Comparison of ENCODE assay signal across 1 cellular context in the genomic region with DNA sequence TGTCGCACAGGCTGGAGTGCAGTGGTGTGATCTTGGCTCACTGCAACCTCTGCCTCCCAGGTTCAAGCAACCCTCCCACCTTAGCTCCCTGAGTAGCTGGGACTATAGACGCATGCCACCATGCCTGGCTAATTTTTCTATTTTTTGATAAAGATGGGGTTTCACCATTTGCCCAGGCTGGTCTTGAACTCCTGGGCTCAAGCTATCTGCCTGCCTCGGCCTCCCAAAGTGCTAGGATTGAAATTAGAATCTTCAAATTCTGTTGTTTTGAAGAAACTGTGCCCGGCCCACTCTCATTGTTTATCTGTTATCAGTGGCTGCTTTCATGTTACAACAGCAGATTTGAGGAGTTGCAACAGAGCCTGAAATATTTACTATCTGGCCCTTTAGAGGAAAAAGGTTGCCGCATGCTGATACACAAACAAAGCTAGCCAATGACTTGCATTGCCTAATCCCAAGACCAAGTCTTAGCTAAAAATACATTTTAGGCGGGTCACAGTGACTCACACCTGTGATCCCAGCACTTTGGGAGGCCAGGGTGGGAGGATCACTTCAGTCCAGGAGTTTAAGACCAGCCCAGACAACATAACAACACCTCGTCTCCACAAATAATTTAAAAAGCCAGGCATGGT.
TF ChIP-seq lines count a peak whose summit lies in the region.

No MANE protein-coding gene starts in this region.

TF ChIP-seq in HepG2, 621 proteins besides CTCF, POLR2A, EP300 and RAD21 (continued from another document and continues in another):
- TF ChIP-seq ZNF770 (CRISPR knock-in tag; IDR thresholded peaks at IDR 0.05) (peak; percentile 98), ELF3 (CRISPR knock-in tag; IDR thresholded peaks at IDR 0.05) (peak; percentile 74), ZNF75D (CRISPR knock-in tag; IDR thresholded peaks at IDR 0.05; ENCODE audit: borderline replicate concordance) (no peak), SIN3B (IDR thresholded peaks at IDR 0.05; ENCODE audit: low read length) (no peak), ZNF20 (CRISPR knock-in tag; IDR thresholded peaks at IDR 0.05) (no peak), RELA (CRISPR knock-in tag; IDR thresholded peaks at IDR 0.05) (no peak), NCOA5 (CRISPR knock-in tag; IDR thresholded peaks at IDR 0.05) (no peak), ZNF816 (CRISPR knock-in tag; IDR thresholded peaks at IDR 0.05; ENCODE audit: borderline replicate concordance) (no peak; the same call in 1 of the 2 replicates), NFKBIZ (CRISPR knock-in tag; IDR thresholded peaks at IDR 0.05) (peak; percentile 91; the same call in 1 of the 2 replicates), ZNF329 (CRISPR knock-in tag; IDR thresholded peaks at IDR 0.05; ENCODE audit: low read depth) (no peak), REXO4 (CRISPR knock-in tag; IDR thresholded peaks at IDR 0.05; ENCODE audit: borderline replicate concordance) (no peak), ZNF543 (CRISPR knock-in tag; IDR thresholded peaks at IDR 0.05) (no peak), SIX4 (CRISPR knock-in tag; IDR thresholded peaks at IDR 0.05) (peak; percentile 70), PHF21A (CRISPR knock-in tag; IDR thresholded peaks at IDR 0.05) (peak; percentile 75; the same call in 1 of the 2 replicates), HDAC2 (CRISPR knock-in tag; IDR thresholded peaks at IDR 0.05) (peak; percentile 87), NR2F6 (IDR thresholded peaks at IDR 0.05) (peak; percentile 80), NR2F6 (CRISPR knock-in tag; IDR thresholded peaks at IDR 0.05) (peak; percentile 84), NFE2L1 (CRISPR knock-in tag; IDR thresholded peaks at IDR 0.05; ENCODE audit: borderline replicate concordance) (no peak), ZNF841 (CRISPR knock-in tag; IDR thresholded peaks at IDR 0.05; ENCODE audit: borderline replicate concordance) (no peak), ZBTB42 (CRISPR knock-in tag; IDR thresholded peaks at IDR 0.05) (no peak), EZH2 (conservative IDR thresholded peaks at IDR 0.05; ENCODE audit: low read depth, low read length) (no peak), ZNF670 (CRISPR knock-in tag; IDR thresholded peaks at IDR 0.05; ENCODE audit: borderline replicate concordance) (peak; percentile 75), TCF7L2 (IDR thresholded peaks at IDR 0.05; ENCODE audit: low read depth, low read length) (peak; percentile 80), TP53 (CRISPR knock-in tag; conservative IDR thresholded peaks at IDR 0.05) (no peak), SALL1 (CRISPR knock-in tag; IDR thresholded peaks at IDR 0.05) (peak; percentile 86), RFXANK (CRISPR knock-in tag; IDR thresholded peaks at IDR 0.05) (peak; percentile 81; the same call in 1 of the 2 replicates), TERF1 (CRISPR knock-in tag; IDR thresholded peaks at IDR 0.05) (no peak), ZNF644 (CRISPR knock-in tag; IDR thresholded peaks at IDR 0.05; ENCODE audit: low read depth) (no peak; the same call in none of the 2 replicates), ZNF431 (CRISPR knock-in tag; IDR thresholded peaks at IDR 0.05; ENCODE audit: borderline replicate concordance, low read depth) (no peak), ZNF44 (CRISPR knock-in tag; IDR thresholded peaks at IDR 0.05) (0 out of 2 replicates have a peak, but pooled peaks have one; percentile 51), TOE1 (CRISPR knock-in tag; IDR thresholded peaks at IDR 0.05) (no peak), ESRRA (CRISPR knock-in tag; IDR thresholded peaks at IDR 0.05; ENCODE audit: low read depth) (no peak), HNRNPUL1 (IDR thresholded peaks at IDR 0.05; ENCODE audit: low read depth, low read length) (no peak), HCFC1 (IDR thresholded peaks at IDR 0.05; ENCODE audit: low read depth, low read length) (no peak), ZIK1 (CRISPR knock-in tag; IDR thresholded peaks at IDR 0.05; ENCODE audit: borderline replicate concordance, low read depth) (no peak), PLRG1 (conservative IDR thresholded peaks at IDR 0.05) (no peak), ZNF562 (CRISPR knock-in tag; IDR thresholded peaks at IDR 0.05; ENCODE audit: borderline replicate concordance) (no peak), ZNF549 (CRISPR knock-in tag; IDR thresholded peaks at IDR 0.05) (no peak), RXRA (CRISPR knock-in tag; IDR thresholded peaks at IDR 0.05) (peak; percentile 49; the same call in 1 of the 2 replicates), U2AF1 (optimal IDR thresholded peaks at IDR 0.05; ENCODE audit: low read depth, low read length) (no peak), IRX3 (CRISPR knock-in tag; IDR thresholded peaks at IDR 0.05; ENCODE audit: borderline replicate concordance, low read depth) (no peak), ZNF615 (CRISPR knock-in tag; IDR thresholded peaks at IDR 0.05; ENCODE audit: borderline replicate concordance) (no peak), ZNF749 (CRISPR knock-in tag; IDR thresholded peaks at IDR 0.05; ENCODE audit: borderline replicate concordance) (no peak), RERE (CRISPR knock-in tag; IDR thresholded peaks at IDR 0.05; ENCODE audit: low read depth) (peak; percentile 55; the same call in 1 of the 2 replicates), ZNF136 (CRISPR knock-in tag; IDR thresholded peaks at IDR 0.05; ENCODE audit: low read depth) (0 out of 2 replicates have a peak, but pooled peaks have one; percentile 71), ZNF337 (CRISPR knock-in tag; IDR thresholded peaks at IDR 0.05; ENCODE audit: borderline replicate concordance, low read depth) (0 out of 2 replicates have a peak, but pooled peaks have one; percentile 52), IRF9 (CRISPR knock-in tag; IDR thresholded peaks at IDR 0.05; ENCODE audit: borderline replicate concordance) (no peak), ZNF777 (CRISPR knock-in tag; IDR thresholded peaks at IDR 0.05) (no peak), ZBTB38 (CRISPR knock-in tag; IDR thresholded peaks at IDR 0.05) (no peak), ZBTB37 (CRISPR knock-in tag; IDR thresholded peaks at IDR 0.05) (no peak), ARNT2 (CRISPR knock-in tag; IDR thresholded peaks at IDR 0.05; ENCODE audit: low read depth) (peak; percentile 67; the same call in 1 of the 2 replicates)
- TF ChIP-seq, protein P1, sequence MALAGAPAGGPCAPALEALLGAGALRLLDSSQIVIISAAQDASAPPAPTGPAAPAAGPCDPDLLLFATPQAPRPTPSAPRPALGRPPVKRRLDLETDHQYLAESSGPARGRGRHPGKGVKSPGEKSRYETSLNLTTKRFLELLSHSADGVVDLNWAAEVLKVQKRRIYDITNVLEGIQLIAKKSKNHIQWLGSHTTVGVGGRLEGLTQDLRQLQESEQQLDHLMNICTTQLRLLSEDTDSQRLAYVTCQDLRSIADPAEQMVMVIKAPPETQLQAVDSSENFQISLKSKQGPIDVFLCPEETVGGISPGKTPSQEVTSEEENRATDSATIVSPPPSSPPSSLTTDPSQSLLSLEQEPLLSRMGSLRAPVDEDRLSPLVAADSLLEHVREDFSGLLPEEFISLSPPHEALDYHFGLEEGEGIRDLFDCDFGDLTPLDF (CRISPR knock-in tag; IDR thresholded peaks at IDR 0.05), result no peak
- TF ChIP-seq, protein P2, sequence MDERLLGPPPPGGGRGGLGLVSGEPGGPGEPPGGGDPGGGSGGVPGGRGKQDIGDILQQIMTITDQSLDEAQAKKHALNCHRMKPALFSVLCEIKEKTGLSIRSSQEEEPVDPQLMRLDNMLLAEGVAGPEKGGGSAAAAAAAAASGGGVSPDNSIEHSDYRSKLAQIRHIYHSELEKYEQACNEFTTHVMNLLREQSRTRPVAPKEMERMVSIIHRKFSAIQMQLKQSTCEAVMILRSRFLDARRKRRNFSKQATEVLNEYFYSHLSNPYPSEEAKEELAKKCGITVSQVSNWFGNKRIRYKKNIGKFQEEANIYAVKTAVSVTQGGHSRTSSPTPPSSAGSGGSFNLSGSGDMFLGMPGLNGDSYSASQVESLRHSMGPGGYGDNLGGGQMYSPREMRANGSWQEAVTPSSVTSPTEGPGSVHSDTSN (CRISPR knock-in tag; IDR thresholded peaks at IDR 0.05), result no peak
- TF ChIP-seq, protein P3, sequence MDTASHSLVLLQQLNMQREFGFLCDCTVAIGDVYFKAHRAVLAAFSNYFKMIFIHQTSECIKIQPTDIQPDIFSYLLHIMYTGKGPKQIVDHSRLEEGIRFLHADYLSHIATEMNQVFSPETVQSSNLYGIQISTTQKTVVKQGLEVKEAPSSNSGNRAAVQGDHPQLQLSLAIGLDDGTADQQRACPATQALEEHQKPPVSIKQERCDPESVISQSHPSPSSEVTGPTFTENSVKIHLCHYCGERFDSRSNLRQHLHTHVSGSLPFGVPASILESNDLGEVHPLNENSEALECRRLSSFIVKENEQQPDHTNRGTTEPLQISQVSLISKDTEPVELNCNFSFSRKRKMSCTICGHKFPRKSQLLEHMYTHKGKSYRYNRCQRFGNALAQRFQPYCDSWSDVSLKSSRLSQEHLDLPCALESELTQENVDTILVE (CRISPR knock-in tag; IDR thresholded peaks at IDR 0.05), result peak; percentile 60; the same call in 1 of the 2 replicates
